9 cellular contexts compared by ENCODE assay signal in the genomic region with DNA sequence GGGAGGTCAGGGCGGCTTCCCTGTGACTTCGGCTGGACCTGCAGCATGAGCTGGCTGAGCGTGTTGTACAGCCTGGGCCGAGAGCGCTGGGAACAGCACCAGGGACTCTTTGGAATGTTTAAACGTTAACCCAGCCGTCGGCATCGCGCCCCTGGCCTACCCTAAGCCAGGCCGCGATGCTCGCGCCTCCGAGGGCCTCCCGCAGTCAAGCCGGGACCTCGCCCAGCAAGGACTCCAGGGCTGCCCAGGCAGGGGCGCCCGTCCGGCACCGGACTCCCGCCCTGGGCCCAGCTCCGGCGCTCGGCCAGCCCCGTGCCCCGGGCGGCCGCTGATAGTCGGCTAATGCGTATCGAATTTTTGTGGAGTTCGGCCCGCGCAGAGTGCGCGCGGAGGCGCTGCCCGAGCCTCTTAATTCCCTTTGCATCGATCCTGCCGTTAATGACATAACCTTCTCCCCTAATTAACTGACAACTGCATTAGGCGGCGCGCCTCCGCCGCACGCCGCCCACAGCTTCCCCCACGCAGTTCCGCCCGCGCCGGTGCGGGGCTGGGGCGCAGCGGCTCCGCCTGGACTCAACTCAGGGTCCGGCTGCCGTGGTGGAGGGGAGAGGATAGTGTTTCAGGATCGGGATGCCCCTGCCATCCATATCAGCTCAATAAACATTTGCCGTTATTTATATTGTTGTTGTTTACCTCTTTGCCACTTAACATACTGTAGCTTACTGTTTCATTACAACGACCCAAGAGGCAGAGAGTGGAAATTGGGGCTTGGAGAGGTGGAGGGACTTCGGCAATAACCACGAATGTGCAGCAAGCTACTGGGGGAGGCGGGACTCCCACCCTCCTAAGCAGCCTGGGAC. TPM values are rescaled to one million over a fixed set of nuclear protein-coding genes. Genes with fewer than 3 reads are reported as not detected.
DNase-seq lines count a peak whose midpoint lies in the region; ATAC-seq, FAIRE-seq and TF ChIP-seq lines count a peak whose summit lies in the region.
"Had no signal": no experiment of that assay in that cellular context is flagged by ENCODE, and none has a peak within 500 bp of the region (broad histone marks: within the 10 kb centered on the region; RNA-seq: fewer than 3 reads in every experiment).

No MANE protein-coding gene starts in this region.

- POLR2A ChIA-PET in BJ (lab: Charles Lee), result no interaction called here
- POLR2A ChIA-PET in K562 (lab: Yijun Ruan, JAX), result interaction anchor here (0.9 to 1.2 kb wide), 4 partner anchors 11 to 98 kb away, joined by 3 to 9 read pairs (median 4); no protein-coding TSS in a partner anchor

- no peaks in the 10 kb centered on the region for H3K79me2 ChIP-seq in K562 (ENCODE audit: control insufficient read depth, insufficient read depth, low read length)

- peak overlapping the region; percentile 70 for H3K4me2 ChIP-seq in K562 (ENCODE audit: insufficient read depth, low read length)

- peak; percentile 80 for ATAC-seq in K562
- no peak for ATAC-seq in HG03139 (IDR thresholded peaks at IDR 0.05; ENCODE audit: unreplicated experiment)
- ATAC-seq in HG02885 (IDR thresholded peaks at IDR 0.05; ENCODE audit: poor library complexity, unreplicated experiment), result no peak

- DNase-seq in BJ (ENCODE audit: low read depth) (no peak), HuH-7 (ENCODE audit: low spot score) (peak; percentile 60), K562 (ENCODE audit: extremely low read depth in 1 of 4, low spot score in 3 of 4) (peak; percentile 38 to 53 (median 44)), iPS-NIHi7 (ENCODE audit: extremely low spot score) (peak; percentile 71), mucosa of gallbladder (ENCODE audit: low spot score) (no peak)

- no peak for TF ChIP-seq CTCF in BJ (IDR thresholded peaks at IDR 0.05; ENCODE audit: insufficient read depth, low read depth, low read length)
- no peak for TF ChIP-seq CTCF in K562 (IDR thresholded peaks at IDR 0.05 in 2 of 3, conservative IDR thresholded peaks at IDR 0.05 in 1 of 3; ENCODE audit: insufficient read depth in 2 of 3, low read depth in 1 of 3, low read length in 3 of 3)

- H2AFZ ChIP-seq in K562 (ENCODE audit: low read depth, low read length), result peak overlapping the region; percentile 86

- peak overlapping the region in 1 of 2 experiments; percentile 88; a peak in 3 of 4 replicates for H3K9ac ChIP-seq in K562 (ENCODE audit: insufficient read depth in 1 of 2, low read depth in 2 of 2, low read length in 2 of 2)
- peak overlapping the region; percentile 69 to 84 (median 69) for H3K9ac ChIP-seq in skeletal muscle tissue (ENCODE audit: low read depth in 1 of 3, low read length in 3 of 3)

- TF ChIP-seq POLR2A in K562 (conservative IDR thresholded peaks at IDR 0.05), result no peak

- H3K36me3 ChIP-seq in BJ (ENCODE audit: control insufficient read depth, insufficient read depth, low read length) (no peaks in the 10 kb centered on the region), K562 (ENCODE audit: control insufficient read depth, insufficient read depth, low read length) (no peaks in the 10 kb centered on the region), skeletal muscle tissue (ENCODE audit: control insufficient read depth in 3 of 3, insufficient read depth in 3 of 3, low read length in 3 of 3) (no peaks in the 10 kb centered on the region)
- H3K36me3 ChIP-seq: HAP-1 had no signal

- in situ Hi-C loops in K562 (cut with MboI), result no loop called here

- intact Hi-C loops in K562 (cut with micrococcal nuclease), result no loop called here

- no peaks in the 10 kb centered on the region for H3K9me1 ChIP-seq in K562 (ENCODE audit: control insufficient read depth, insufficient read depth, low read length)

- WGBS in K562 (ENCODE audit: insufficient coverage, low coverage, missing lambda C conversion rate), result 26% methylated on average over 66 of the region's 67 CpGs

- H3K27me3 ChIP-seq in BJ (ENCODE audit: control insufficient read depth, insufficient read depth, low read length) (peaks cover 34% of the 10 kb centered on the region), K562 (ENCODE audit: control insufficient read depth in 2 of 2, insufficient read depth in 2 of 2, low read length in 2 of 2) (peaks cover 21 to 33% of the 10 kb centered on the region in 2 experiments), skeletal muscle tissue (ENCODE audit: control insufficient read depth in 3 of 3, insufficient read depth in 3 of 3, low read length in 3 of 3) (peaks cover 0 to 6% (median 0%) of the 10 kb centered on the region in 3 donors)

- no peak for TF ChIP-seq RAD21 in K562 (CRISPR knock-in tag; conservative IDR thresholded peaks at IDR 0.05 in 1 of 2, IDR thresholded peaks at IDR 0.05 in 1 of 2)

- TF ChIP-seq EP300 in K562 (IDR thresholded peaks at IDR 0.05; ENCODE audit: low read length), result no peak; the same call in 1 of the 2 replicates

- no peak overlapping the region for H3K27ac ChIP-seq in K562 (ENCODE audit: extremely low read depth, low read depth, low read length)
- no peak overlapping the region for H3K27ac ChIP-seq in skeletal muscle tissue (ENCODE audit: low read depth, low read length)

- CTCF ChIA-PET in BJ (lab: Yijun Ruan, JAX), result interaction anchor here (0.7 to 2.7 kb wide), 4 partner anchors 11 to 45 kb away, joined by 3 to 15 read pairs (median 5); no protein-coding TSS in a partner anchor
- CTCF ChIA-PET in K562 (lab: Yijun Ruan, JAX; ENCODE audit: low intra/inter-chr PET ratio), result no interaction called here

- H3K9me3 ChIP-seq in K562 (replicated peaks; ENCODE audit: control insufficient read depth, insufficient read depth, low read depth, low read length), result no peaks in the 10 kb centered on the region
- no peaks in the 10 kb centered on the region for H3K9me3 ChIP-seq in skeletal muscle tissue (ENCODE audit: control insufficient read depth in 3 of 3, low read length in 3 of 3)
- H3K9me3 ChIP-seq: HAP-1 had no signal

- FAIRE-seq in K562 (lab: Jason Lieb, UNC), result no peak

- H3K4me3 ChIP-seq in BJ (ENCODE audit: low read depth, low read length) (peak overlapping the region; percentile 33), K562 (peak overlapping the region; percentile 12; the same call in 1 of the 2 replicates), skeletal muscle tissue (ENCODE audit: low read length in 3 of 3) (peak overlapping the region; percentile 69 to 77 (median 73))
- H3K4me3 ChIP-seq: HAP-1 had no signal

- no TSS peak for BruUV-seq in K562 (replicated peaks; lab: Mats Ljungman, UMichigan)

- peaks cover 10 to 17% of the 10 kb centered on the region in 2 experiments; a peak in 4 of 5 replicates for H3K4me1 ChIP-seq in K562 (replicated peaks in 1 of 2; ENCODE audit: control insufficient read depth in 2 of 2, insufficient read depth in 2 of 2, low read length in 2 of 2)
- peaks cover 4 to 8% (median 7%) of the 10 kb centered on the region in 3 donors for H3K4me1 ChIP-seq in skeletal muscle tissue (ENCODE audit: control insufficient read depth in 3 of 3, insufficient read depth in 3 of 3, low read length in 3 of 3)

- H4K20me1 ChIP-seq in K562 (replicated peaks; ENCODE audit: control insufficient read depth, insufficient read depth, low read length), result no peaks in the 10 kb centered on the region

TF ChIP-seq in K562, 482 proteins besides CTCF, POLR2A, EP300 and RAD21 (continues in another document):
- peak; percentile 57; the same call in 1 of the 2 replicates for TF ChIP-seq POLR2G (IDR thresholded peaks at IDR 0.05; ENCODE audit: low read depth, low read length)
- TF ChIP-seq ZC3H11A (IDR thresholded peaks at IDR 0.05; ENCODE audit: low read depth, low read length), result no peak

RNA-seq across cellular contexts. Expression of gene CDC23, which starts 28.8 kb away (rescaled TPM):
- polyA plus RNA-seq in BJ (2011; rRNA removed) (20.9 and 38.3 TPM in 2 replicates), K562 (2011; rRNA removed) (88.2 and 103 TPM in 2 replicates), K562 (2014; fragmentation: Illumina TruSeq; extraction: Trizol) (64.9 and 77.9 TPM in 2 replicates), K562 (2014; fragmentation: Nextera tagmentation; extraction: Ambion mirVana) (100 to 1,000 TPM; 123 to 157 TPM), K562 (2014; rRNA removed) (56.1 and 58.0 TPM in 2 replicates)
- 13.6 and 15.6 TPM in 2 replicates for polyA minus RNA-seq in BJ (2011; rRNA and poly(A)+ RNA removed)
- 54.9 and 94.0 TPM in 2 replicates for total RNA-seq in K562 (2011; cell fraction: chromatin; rRNA removed; ENCODE audit: low replicate concordance)
- total RNA-seq in K562 (2011; cell fraction: nucleolus; rRNA removed), result 43.7 and 49.0 TPM in 2 replicates
- total RNA-seq in K562 (2011; cell fraction: nucleoplasm; rRNA removed), result 44.3 and 54.0 TPM in 2 replicates
- total RNA-seq in K562 (2014; rRNA removed) (34.5 and 44.1 TPM in 2 replicates), K562 (2014; rRNA removed; fragmentation: Illumina TruSeq; extraction: Trizol) (65.5 and 70.7 TPM in 2 replicates), K562 (2015; rRNA removed; fragmentation: Illumina TruSeq; extraction: Trizol) (54.8 and 58.4 TPM in 2 replicates), K562 (2021) (53.0 and 63.2 TPM in 2 replicates), skeletal muscle tissue (41.8 TPM), mucosa of gallbladder (21.8 TPM)
- 37.5 and 60.2 TPM in 2 replicates for polyA plus RNA-seq in K562 (2011; cell fraction: cytosol; rRNA removed)
- 72.5 and 118 TPM in 2 replicates for polyA plus RNA-seq in K562 (2011; cell fraction: nucleus; rRNA removed)
- 35.6 and 40.4 TPM in 2 replicates for polyA plus RNA-seq in K562 (2012)
- 62.2 and 66.4 TPM in 2 replicates for polyA minus RNA-seq in K562 (2011; rRNA and poly(A)+ RNA removed)
- 18.3 and 26.3 TPM in 2 replicates for polyA minus RNA-seq in K562 (2011; cell fraction: cytosol; rRNA and poly(A)+ RNA removed)
- polyA minus RNA-seq in K562 (2011; cell fraction: nucleus; rRNA and poly(A)+ RNA removed), result 49.7 and 57.3 TPM in 2 replicates

RNA-seq across cellular contexts. Expression of gene GFRA3, which starts 32.5 kb away (rescaled TPM):
- polyA plus RNA-seq in BJ (2011; rRNA removed), result not detected in 2 replicates
- not detected in 2 replicates for polyA minus RNA-seq in BJ (2011; rRNA and poly(A)+ RNA removed)
- total RNA-seq in K562 (2011; cell fraction: chromatin; rRNA removed; ENCODE audit: low replicate concordance), result 0.37 TPM in 2 replicates
- total RNA-seq in K562 (2011; cell fraction: nucleolus; rRNA removed), result 0.50 and 0.66 TPM in 2 replicates
- total RNA-seq in K562 (2011; cell fraction: nucleoplasm; rRNA removed), result 0.44 and 0.76 TPM in 2 replicates
- not detected in 2 replicates for total RNA-seq in K562 (2014; rRNA removed)
- total RNA-seq in K562 (2014; rRNA removed; fragmentation: Illumina TruSeq; extraction: Trizol), result not detected in 2 replicates
- not detected in 2 replicates for total RNA-seq in K562 (2015; rRNA removed; fragmentation: Illumina TruSeq; extraction: Trizol)
- not detected in 2 replicates for total RNA-seq in K562 (2021)
- polyA plus RNA-seq in K562 (2011; rRNA removed), result 0.08 and 0.42 TPM in 2 replicates
- polyA plus RNA-seq in K562 (2011; cell fraction: cytosol; rRNA removed), result 0.42 and 0.47 TPM in 2 replicates
- 0.11 and 0.14 TPM in 2 replicates for polyA plus RNA-seq in K562 (2011; cell fraction: nucleus; rRNA removed)
- polyA plus RNA-seq in K562 (2012), result 0.06 and 0.10 TPM in 2 replicates
- polyA plus RNA-seq in K562 (2014; fragmentation: Illumina TruSeq; extraction: Trizol), result 0.09 and 0.10 TPM in 2 replicates
- not detected for polyA plus RNA-seq in K562 (2014; fragmentation: Nextera tagmentation; extraction: Ambion mirVana)
- 0.05 and 0.12 TPM in 2 replicates for polyA plus RNA-seq in K562 (2014; rRNA removed)
- 0.09 TPM in 1 of 2 replicates, not detected in the other for polyA minus RNA-seq in K562 (2011; rRNA and poly(A)+ RNA removed)
- not detected in 2 replicates for polyA minus RNA-seq in K562 (2011; cell fraction: cytosol; rRNA and poly(A)+ RNA removed)
- polyA minus RNA-seq in K562 (2011; cell fraction: nucleus; rRNA and poly(A)+ RNA removed), result not detected in 2 replicates
- total RNA-seq in skeletal muscle tissue, result 1.0 TPM
- total RNA-seq in mucosa of gallbladder, result 2.2 TPM

Comparison
In these comparisons a context has a peak if more than half of its experiments do, and no peak if none do; other contexts are left out.
1. DNase-seq: peak in HuH-7 (single experiment), K562 (4 of 4) and iPS-NIHi7 (single experiment); none in BJ (single experiment) and mucosa of gallbladder (single experiment).
2. H3K4me3 ChIP-seq: peak in every context shown above with its lines; median percentile 73 in skeletal muscle tissue; 33 in BJ; 12 in K562.